In genomic region chr1:59043796-59044195, GRCh38 we compare ENCODE assay signal across 1 cellular context.
TF ChIP-seq lines count a peak whose summit lies in the region.

No MANE protein-coding gene starts in this region.

TF ChIP-seq in HepG2, 621 proteins besides CTCF, POLR2A, EP300 and RAD21 (continued from another document and continues in another):
- TF ChIP-seq BRF2 (CRISPR knock-in tag; IDR thresholded peaks at IDR 0.05) (no peak), IKZF1 (IDR thresholded peaks at IDR 0.05) (no peak), PAF1 (CRISPR knock-in tag; IDR thresholded peaks at IDR 0.05) (no peak), ZNF292 (CRISPR knock-in tag; IDR thresholded peaks at IDR 0.05; ENCODE audit: borderline replicate concordance, low read depth) (peak; percentile 87; the same call in 1 of the 2 replicates), ZNF556 (CRISPR knock-in tag; IDR thresholded peaks at IDR 0.05; ENCODE audit: borderline replicate concordance) (peak; percentile 76; the same call in 1 of the 2 replicates), ZNF766 (CRISPR knock-in tag; IDR thresholded peaks at IDR 0.05; ENCODE audit: borderline replicate concordance) (no peak), ZNF441 (CRISPR knock-in tag; IDR thresholded peaks at IDR 0.05; ENCODE audit: borderline replicate concordance) (0 out of 2 replicates have a peak, but pooled peaks have one; percentile 70), TBP (CRISPR knock-in tag; IDR thresholded peaks at IDR 0.05) (no peak), ZNF841 (CRISPR knock-in tag; IDR thresholded peaks at IDR 0.05; ENCODE audit: borderline replicate concordance) (0 out of 2 replicates have a peak, but pooled peaks have one; percentile 54), ZNF451 (CRISPR knock-in tag; IDR thresholded peaks at IDR 0.05) (peak; percentile 68; the same call in 1 of the 2 replicates), ZSCAN12 (CRISPR knock-in tag; IDR thresholded peaks at IDR 0.05) (no peak), ZNF124 (CRISPR knock-in tag; IDR thresholded peaks at IDR 0.05) (peak; percentile 52; the same call in 1 of the 2 replicates), PLRG1 (conservative IDR thresholded peaks at IDR 0.05) (no peak), ZNF850 (CRISPR knock-in tag; conservative IDR thresholded peaks at IDR 0.05) (no peak), NONO (IDR thresholded peaks at IDR 0.05) (no peak), NONO (CRISPR knock-in tag; conservative IDR thresholded peaks at IDR 0.05) (peak; percentile 55; the same call in 1 of the 2 replicates), ZKSCAN1 (IDR thresholded peaks at IDR 0.05; ENCODE audit: low read length) (no peak), ZNF446 (CRISPR knock-in tag; IDR thresholded peaks at IDR 0.05) (no peak), ATF2 (CRISPR knock-in tag; IDR thresholded peaks at IDR 0.05) (0 out of 2 replicates have a peak, but pooled peaks have one; percentile 13), ZNF563 (CRISPR knock-in tag; IDR thresholded peaks at IDR 0.05) (no peak), ZNF740 (CRISPR knock-in tag; IDR thresholded peaks at IDR 0.05) (no peak), FOXO4 (CRISPR knock-in tag; conservative IDR thresholded peaks at IDR 0.05) (no peak), ZNF329 (CRISPR knock-in tag; IDR thresholded peaks at IDR 0.05; ENCODE audit: low read depth) (no peak), MAFF (IDR thresholded peaks at IDR 0.05; ENCODE audit: low read depth, low read length) (no peak), ZBTB20 (CRISPR knock-in tag; IDR thresholded peaks at IDR 0.05; ENCODE audit: borderline replicate concordance, low read depth) (no peak), RARG (CRISPR knock-in tag; IDR thresholded peaks at IDR 0.05; ENCODE audit: low read depth) (no peak), ZNF17 (CRISPR knock-in tag; IDR thresholded peaks at IDR 0.05) (no peak), ZIK1 (CRISPR knock-in tag; IDR thresholded peaks at IDR 0.05; ENCODE audit: borderline replicate concordance, low read depth) (no peak), ZNF660 (CRISPR knock-in tag; IDR thresholded peaks at IDR 0.05; ENCODE audit: borderline replicate concordance, low read depth) (no peak), AKNA (CRISPR knock-in tag; IDR thresholded peaks at IDR 0.05; ENCODE audit: borderline replicate concordance) (no peak), BORCS8-MEF2B (CRISPR knock-in tag; IDR thresholded peaks at IDR 0.05) (no peak), NCOA1 (CRISPR knock-in tag; IDR thresholded peaks at IDR 0.05) (no peak), HOXD1 (CRISPR knock-in tag; IDR thresholded peaks at IDR 0.05) (no peak), ZSCAN5A (CRISPR knock-in tag; IDR thresholded peaks at IDR 0.05; ENCODE audit: borderline replicate concordance) (no peak), MTA1 (CRISPR knock-in tag; IDR thresholded peaks at IDR 0.05; ENCODE audit: borderline replicate concordance) (peak; percentile 80; the same call in 1 of the 2 replicates), HNF1B (CRISPR knock-in tag; IDR thresholded peaks at IDR 0.05) (peak; percentile 90), ETV6 (CRISPR knock-in tag; conservative IDR thresholded peaks at IDR 0.05) (no peak), ELF4 (CRISPR knock-in tag; IDR thresholded peaks at IDR 0.05; ENCODE audit: borderline replicate concordance) (no peak), ZNF720 (CRISPR knock-in tag; IDR thresholded peaks at IDR 0.05) (no peak), ZBTB38 (CRISPR knock-in tag; IDR thresholded peaks at IDR 0.05) (peak; percentile 54; the same call in 1 of the 2 replicates), DPF2 (CRISPR knock-in tag; IDR thresholded peaks at IDR 0.05; ENCODE audit: borderline replicate concordance, low read depth) (peak; percentile 60), MAF1 (CRISPR knock-in tag; IDR thresholded peaks at IDR 0.05; ENCODE audit: borderline replicate concordance) (no peak), ZNF619 (CRISPR knock-in tag; IDR thresholded peaks at IDR 0.05) (no peak), DMTF1 (CRISPR knock-in tag; IDR thresholded peaks at IDR 0.05) (no peak), CBX1 (IDR thresholded peaks at IDR 0.05; ENCODE audit: low read depth) (no peak), ZNF543 (CRISPR knock-in tag; IDR thresholded peaks at IDR 0.05) (no peak), ZNF737 (CRISPR knock-in tag; IDR thresholded peaks at IDR 0.05; ENCODE audit: borderline replicate concordance) (no peak), SP140L (CRISPR knock-in tag; IDR thresholded peaks at IDR 0.05; ENCODE audit: borderline replicate concordance) (no peak), ZNF776 (CRISPR knock-in tag; IDR thresholded peaks at IDR 0.05) (no peak), ZNF101 (CRISPR knock-in tag; IDR thresholded peaks at IDR 0.05; ENCODE audit: borderline replicate concordance, low read depth) (no peak), ZNF343 (CRISPR knock-in tag; IDR thresholded peaks at IDR 0.05) (no peak), ZNF280B (CRISPR knock-in tag; IDR thresholded peaks at IDR 0.05; ENCODE audit: borderline replicate concordance) (no peak), KLF11 (CRISPR knock-in tag; IDR thresholded peaks at IDR 0.05) (no peak), ZNF616 (CRISPR knock-in tag; IDR thresholded peaks at IDR 0.05; ENCODE audit: low read depth) (no peak), NR1H2 (CRISPR knock-in tag; IDR thresholded peaks at IDR 0.05; ENCODE audit: borderline replicate concordance, low read depth) (no peak), ZNF580 (CRISPR knock-in tag; IDR thresholded peaks at IDR 0.05; ENCODE audit: borderline replicate concordance, low read depth) (peak; percentile 72; the same call in 1 of the 2 replicates), TOPORS (CRISPR knock-in tag; IDR thresholded peaks at IDR 0.05) (no peak)
